ENCODE assay signal across 10 cellular contexts in genomic region chr19:16324064-16324383, GRCh38. TPM values are rescaled to one million over a fixed set of nuclear protein-coding genes. Genes with fewer than 3 reads are reported as not detected.
DNase-seq lines count a peak whose midpoint lies in the region; ATAC-seq, FAIRE-seq and TF ChIP-seq lines count a peak whose summit lies in the region.
"Had no signal": no experiment of that assay in that cellular context is flagged by ENCODE, and none has a peak within 500 bp of the region (broad histone marks: within the 10 kb centered on the region; RNA-seq: fewer than 3 reads in every experiment).

No MANE protein-coding gene starts in this region.

- peak overlapping the region; percentile 61 for H3K9ac ChIP-seq in keratinocyte (ENCODE audit: control insufficient read depth, extremely low read depth, insufficient read depth, low read length)
- H3K9ac ChIP-seq in subcutaneous abdominal adipose tissue (ENCODE audit: low read length in 5 of 5) = peak overlapping the region in 1 of 5 donors; percentile 45

- H3K4me3 ChIP-seq in keratinocyte (ENCODE audit: control insufficient read depth in 2 of 3, extremely low read depth in 1 of 3, insufficient read depth in 2 of 3, low read depth in 1 of 3, low read length in 3 of 3) (peak overlapping the region in 2 of 3 experiments; percentile 6 to 46), subcutaneous abdominal adipose tissue (ENCODE audit: low read depth in 1 of 5, low read length in 5 of 5) (peak overlapping the region; percentile 49 to 66 (median 57))

- H3K36me3 ChIP-seq in keratinocyte (ENCODE audit: control insufficient read depth in 2 of 2, extremely low read depth in 1 of 2, insufficient read depth in 2 of 2, low read length in 2 of 2) (no peaks in the 10 kb centered on the region), subcutaneous abdominal adipose tissue (ENCODE audit: control insufficient read depth in 5 of 5, insufficient read depth in 5 of 5, low read length in 5 of 5) (peaks cover 0 to 34% (median 26%) of the 10 kb centered on the region in 5 donors)

- H3K27ac ChIP-seq in keratinocyte (ENCODE audit: control insufficient read depth, insufficient read depth, low read length) (no peak overlapping the region), subcutaneous abdominal adipose tissue (ENCODE audit: low read depth, low read length) (peak overlapping the region; percentile 60)

- H3K79me2 ChIP-seq in keratinocyte (ENCODE audit: control insufficient read depth, insufficient read depth, low read length) = no peaks in the 10 kb centered on the region

- dilution Hi-C loops in keratinocyte (cut with MboI; ENCODE audit: extremely low pct_ligation_motif_present, low sequenced_read_pairs) = no loop called here

- H2AFZ ChIP-seq in keratinocyte (ENCODE audit: control insufficient read depth, low read length) = peak overlapping the region; percentile 19

- DNase-seq in T-helper 1 cell (no peak), keratinocyte (ENCODE audit: low read depth, low spot score) (no peak), AML-193 (lab: John Stamatoyannopoulos, UW) (no peak), NCI-H146 (lab: John Stamatoyannopoulos, UW) (no peak)

- H3K9me3 ChIP-seq in keratinocyte (ENCODE audit: control insufficient read depth, low read depth, low read length) (no peaks in the 10 kb centered on the region), subcutaneous abdominal adipose tissue (ENCODE audit: control insufficient read depth in 5 of 5, low read length in 5 of 5) (no peaks in the 10 kb centered on the region)

- H3K4me3 Mint-ChIP-seq in T-helper 1 cell treated with Interleukin-12 subunit alpha and Interleukin-12 subunit beta and Interleukin-4 antibody, amounts not matched to agents 30 μg/mL and 1 μg/mL, for 36 hours = peak overlapping the region; percentile 46
- peak overlapping the region; percentile 39 for H3K4me3 Mint-ChIP-seq in activated T-helper 17 cell treated with anti-CD3 and anti-CD28 coated beads, Interleukin-2, amount 50 U/mL, for 72 hours

- no peak for TF ChIP-seq CTCF in keratinocyte (optimal IDR thresholded peaks at IDR 0.05 in 1 of 3, IDR thresholded peaks at IDR 0.05 in 1 of 3, conservative IDR thresholded peaks at IDR 0.05 in 1 of 3; ENCODE audit: extremely low read depth in 1 of 3, insufficient read depth in 2 of 3, low read length in 3 of 3)

- peaks cover 40% of the 10 kb centered on the region for H3K36me3 Mint-ChIP-seq in T-helper 1 cell treated with Interleukin-12 subunit alpha and Interleukin-12 subunit beta and Interleukin-4 antibody, amounts not matched to agents 30 μg/mL and 1 μg/mL, for 36 hours (ENCODE audit: low read depth)
- peaks cover 28% of the 10 kb centered on the region for H3K36me3 Mint-ChIP-seq in activated T-helper 17 cell treated with anti-CD3 and anti-CD28 coated beads, Interleukin-2, amount 50 U/mL, for 72 hours (ENCODE audit: low read depth)

- H3K27ac Mint-ChIP-seq in T-helper 1 cell treated with Interleukin-12 subunit alpha and Interleukin-12 subunit beta and Interleukin-4 antibody, amounts not matched to agents 30 μg/mL and 1 μg/mL, for 36 hours = peak overlapping the region; percentile 59
- no peak overlapping the region for H3K27ac Mint-ChIP-seq in activated T-helper 17 cell treated with anti-CD3 and anti-CD28 coated beads, Interleukin-2, amount 50 U/mL, for 72 hours

- no peaks in the 10 kb centered on the region for H3K9me1 ChIP-seq in keratinocyte (ENCODE audit: control insufficient read depth, extremely low read depth, insufficient read depth, low read length)

- no peaks in the 10 kb centered on the region for H4K20me1 ChIP-seq in keratinocyte (ENCODE audit: control insufficient read depth, extremely low read depth, insufficient read depth, low read length)

- H3K27me3 ChIP-seq in keratinocyte (ENCODE audit: control insufficient read depth, extremely low read depth, insufficient read depth, low read length) (peaks cover 9% of the 10 kb centered on the region), subcutaneous abdominal adipose tissue (ENCODE audit: control insufficient read depth in 5 of 5, insufficient read depth in 4 of 5, low read length in 5 of 5) (peaks cover 0 to 3% (median 0%) of the 10 kb centered on the region in 5 donors)

- peaks cover 44% of the 10 kb centered on the region for H3K27me3 Mint-ChIP-seq in T-helper 1 cell treated with Interleukin-12 subunit alpha and Interleukin-12 subunit beta and Interleukin-4 antibody, amounts not matched to agents 30 μg/mL and 1 μg/mL, for 36 hours (ENCODE audit: low read depth)
- peaks cover 12% of the 10 kb centered on the region for H3K27me3 Mint-ChIP-seq in activated T-helper 17 cell treated with anti-CD3 and anti-CD28 coated beads, Interleukin-2, amount 50 U/mL, for 72 hours

- peaks cover 22% of the 10 kb centered on the region for H3K4me1 Mint-ChIP-seq in T-helper 1 cell treated with Interleukin-12 subunit alpha and Interleukin-12 subunit beta and Interleukin-4 antibody, amounts not matched to agents 30 μg/mL and 1 μg/mL, for 36 hours (ENCODE audit: low read depth)
- H3K4me1 Mint-ChIP-seq in activated T-helper 17 cell treated with anti-CD3 and anti-CD28 coated beads, Interleukin-2, amount 50 U/mL, for 72 hours = peaks cover 19% of the 10 kb centered on the region

- H3K4me1 ChIP-seq in keratinocyte (ENCODE audit: control insufficient read depth, extremely low read depth, insufficient read depth, low read length) = peaks cover 6% of the 10 kb centered on the region
- H3K4me1 ChIP-seq in subcutaneous abdominal adipose tissue (ENCODE audit: control insufficient read depth in 5 of 5, insufficient read depth in 5 of 5, low read length in 5 of 5) = peaks cover 11 to 49% (median 39%) of the 10 kb centered on the region in 5 donors

- ATAC-seq in activated T-helper 17 cell treated with anti-CD3 and anti-CD28 coated beads, Interleukin-2, amount 50 U/mL, for 72 hours (replicated peaks) = no peak
- ATAC-seq in HG02642 (IDR thresholded peaks at IDR 0.05; ENCODE audit: poor library complexity, unreplicated experiment) = no peak

- FAIRE-seq in keratinocyte (lab: Jason Lieb, UNC) = no peak
- FAIRE-seq: A204.1, islet of Langerhans had no signal

- H3K9me3 Mint-ChIP-seq in T-helper 1 cell treated with Interleukin-12 subunit alpha and Interleukin-12 subunit beta and Interleukin-4 antibody, amounts not matched to agents 30 μg/mL and 1 μg/mL, for 36 hours = no peaks in the 10 kb centered on the region
- no peaks in the 10 kb centered on the region for H3K9me3 Mint-ChIP-seq in activated T-helper 17 cell treated with anti-CD3 and anti-CD28 coated beads, Interleukin-2, amount 50 U/mL, for 72 hours

- peak overlapping the region; percentile 66 for H3K4me2 ChIP-seq in keratinocyte (ENCODE audit: control insufficient read depth, extremely low read depth, insufficient read depth, low read depth, low read length)

RNA-seq across cellular contexts. Expression of gene KLF2, which starts 0.6 kb away (rescaled TPM):
- total RNA-seq in activated T-helper 17 cell treated with anti-CD3 and anti-CD28 coated beads, Interleukin-2, amount 50 U/mL, for 72 hours = 1 to 10 TPM; 1.9 to 9.9 TPM
- 0.09 TPM in 1 of 3 replicates, not detected in the others for polyA plus RNA-seq in keratinocyte
- 0.30 TPM for polyA plus RNA-seq in keratinocyte (2011; ENCODE audit: low read depth)
- polyA plus RNA-seq in keratinocyte (2011; cell fraction: cytosol; rRNA removed) = 0.06 and 0.08 TPM in 2 replicates
- 0.10 and 0.13 TPM in 2 replicates for polyA plus RNA-seq in keratinocyte (2011; cell fraction: nucleus; rRNA removed)
- 0.17 and 0.30 TPM in 2 replicates for polyA plus RNA-seq in keratinocyte (2012; ENCODE audit: low replicate concordance)
- polyA minus RNA-seq in keratinocyte = 0.23 TPM in 1 of 3 replicates, not detected in the others
- polyA minus RNA-seq in keratinocyte (2011; cell fraction: cytosol; rRNA and poly(A)+ RNA removed) = not detected
- 0.32 TPM in 1 of 2 replicates, not detected in the other for polyA minus RNA-seq in keratinocyte (2011; cell fraction: nucleus; rRNA and poly(A)+ RNA removed)
